11 cellular contexts compared by ENCODE assay signal in genomic region chr12:8629486-8630033, GRCh38. TPM values are rescaled to one million over a fixed set of nuclear protein-coding genes. Genes with fewer than 3 reads are reported as not detected.
A peak's percentile ranks its signal among the peaks of the same experiment; 100 is the strongest.
DNase-seq lines count a peak whose midpoint lies in the region; ATAC-seq and TF ChIP-seq lines count a peak whose summit lies in the region.
"Had no signal": no experiment of that assay in that cellular context is flagged by ENCODE, and none has a peak within 500 bp of the region (broad histone marks: within the 10 kb centered on the region; RNA-seq: fewer than 3 reads in every experiment).

No MANE protein-coding gene starts in this region.

- H2AFZ ChIP-seq in OCI-LY7 (ENCODE audit: low read length) (peak overlapping the region; percentile 97), PC-3 (ENCODE audit: low read length) (no peak overlapping the region)

- no peaks in the 10 kb centered on the region for H3K9me3 Mint-ChIP-seq in activated T-cell treated with anti-CD3 and anti-CD28 coated beads, Interleukin-2, amount 50 U/mL, for 24 hours

- H3K27me3 ChIP-seq in PC-3 (ENCODE audit: low read length), result peaks cover 2% of the 10 kb centered on the region; the same call in 1 of the 2 replicates

- POLR2A ChIA-PET in OCI-LY7 (lab: Charles Lee) (interaction anchor here (0.9 to 6.3 kb wide), 8 partner anchors 11 to 63 kb away, joined by 3 to 58 read pairs (median 6); partner anchors contain the start of gene AICDA), PC-3 (lab: Charles Lee; ENCODE audit: unreplicated experiment) (no interaction called here)

- H3K36me3 ChIP-seq in OCI-LY7 (ENCODE audit: insufficient read depth, low read length) (no peaks in the 10 kb centered on the region), PC-3 (ENCODE audit: low read depth, low read length) (no peaks in the 10 kb centered on the region)

- peak; percentile 47 for DNase-seq in OCI-LY7 (ENCODE audit: low spot score)
- DNase-seq in stimulated activated naive CD8-positive, alpha-beta T cell treated with anti-CD3 and anti-CD28 coated beads, Interleukin-15, Interleukin-2, amounts not matched to agents 100 U/mL and 50 U/mL, for 24 hours, result no peak
- DNase-seq in PC-3, result no peak
- no peak for DNase-seq in activated CD8-positive, alpha-beta memory T cell treated with anti-CD3 and anti-CD28 coated beads, Interleukin-2, amount 50 U/mL, for 48 hours
- no peak for DNase-seq in activated T-cell treated with anti-CD3 and anti-CD28 coated beads, Interleukin-2, amount 50 U/mL, for 24 hours
- DNase-seq in NCI-H1048 (lab: John Stamatoyannopoulos, UW), result no peak
- DNase-seq: activated CD4-positive, alpha-beta T cell treated with anti-CD3 and anti-CD28 coated beads, Interleukin-2, amount 50 U/mL, for 1 hour; IMR-90; small intestine had no signal

- H3F3A ChIP-seq in PC-3 (ENCODE audit: low read length, unreplicated experiment), result no peaks in the 10 kb centered on the region

- peak overlapping the region; percentile 55 for H3K4me2 ChIP-seq in OCI-LY7 (ENCODE audit: low read length)
- no peak overlapping the region for H3K4me2 ChIP-seq in PC-3 (ENCODE audit: low read length)

- H3K4me1 ChIP-seq in OCI-LY7 (ENCODE audit: insufficient read depth, low read length, poor library complexity, severe bottlenecking), result peaks cover 17% of the 10 kb centered on the region
- no peaks in the 10 kb centered on the region for H3K4me1 ChIP-seq in PC-3 (ENCODE audit: insufficient read depth, low read length)

- no peak overlapping the region for H3K27ac Mint-ChIP-seq in activated T-cell treated with anti-CD3 and anti-CD28 coated beads, Interleukin-2, amount 50 U/mL, for 24 hours

- BruUV-seq in OCI-LY7 (replicated peaks; lab: Mats Ljungman, UMichigan) (no TSS peak), PC-3 (replicated peaks; lab: Mats Ljungman, UMichigan) (no TSS peak)

- H3K9me3 ChIP-seq in OCI-LY7 (ENCODE audit: low read length) (peaks cover 4% of the 10 kb centered on the region; the same call in 1 of the 2 replicates), PC-3 (ENCODE audit: low read length) (no peaks in the 10 kb centered on the region)

- intact Hi-C loops in OCI-LY7 (cut with micrococcal nuclease; ENCODE audit: unreplicated experiment), result no loop called here
- intact Hi-C loops in PC-3 (cut with micrococcal nuclease), result no loop called here

- ATAC-seq in GM18909 (IDR thresholded peaks at IDR 0.05; ENCODE audit: poor library complexity, unreplicated experiment) (peak; percentile 96), HG02759 (IDR thresholded peaks at IDR 0.05; ENCODE audit: unreplicated experiment) (peak; percentile 94), PC-3 (no peak)
- peak; percentile 32 for ATAC-seq in stimulated activated naive CD8-positive, alpha-beta T cell treated with anti-CD3 and anti-CD28 coated beads, Interleukin-15, Interleukin-2, amounts not matched to agents 100 U/mL and 50 U/mL, for 24 hours

- no peaks in the 10 kb centered on the region for H4K20me1 ChIP-seq in OCI-LY7 (ENCODE audit: insufficient read depth, low read length)
- no peaks in the 10 kb centered on the region for H4K20me1 ChIP-seq in PC-3 (ENCODE audit: low read length)

- TF ChIP-seq CTCF in OCI-LY7 (conservative IDR thresholded peaks at IDR 0.05; ENCODE audit: low read length) (no peak), PC-3 (conservative IDR thresholded peaks at IDR 0.05; ENCODE audit: low read depth, low read length) (no peak)

- H3K79me2 ChIP-seq in OCI-LY7 (ENCODE audit: insufficient read depth, low read depth, low read length), result no peaks in the 10 kb centered on the region
- no peaks in the 10 kb centered on the region for H3K79me2 ChIP-seq in PC-3 (ENCODE audit: low read length)

- H3K9ac ChIP-seq in PC-3 (ENCODE audit: low read length), result no peak overlapping the region

- CTCF ChIA-PET in OCI-LY7 (lab: Charles Lee; ENCODE audit: unreplicated experiment) (interaction anchor here (1.0 to 2.3 kb wide), 2 partner anchors 17 to 52 kb away, joined by 3 to 10 read pairs; partner anchors contain the start of gene AICDA), PC-3 (lab: Charles Lee) (no interaction called here)

- H3K4me3 ChIP-seq in OCI-LY7 (ENCODE audit: low read depth, low read length, poor library complexity, severe bottlenecking) (peak overlapping the region; percentile 0), PC-3 (ENCODE audit: low read length) (no peak overlapping the region)

- peaks cover 6% of the 10 kb centered on the region for H3K27me3 Mint-ChIP-seq in activated T-cell treated with anti-CD3 and anti-CD28 coated beads, Interleukin-2, amount 50 U/mL, for 24 hours

- H3K9me2 ChIP-seq in OCI-LY7 (ENCODE audit: insufficient read depth, low read length), result no peaks in the 10 kb centered on the region
- H3K9me2 ChIP-seq in PC-3 (replicated peaks; ENCODE audit: low read length), result no peaks in the 10 kb centered on the region

- H3K27ac ChIP-seq in OCI-LY7 (ENCODE audit: low read depth, low read length, poor library complexity, severe bottlenecking) (peak overlapping the region; percentile 40), PC-3 (ENCODE audit: low read length) (no peak overlapping the region)

- no peaks in the 10 kb centered on the region for H3K36me3 Mint-ChIP-seq in activated T-cell treated with anti-CD3 and anti-CD28 coated beads, Interleukin-2, amount 50 U/mL, for 24 hours (ENCODE audit: low read depth)

- no peak overlapping the region for H3K4me3 Mint-ChIP-seq in activated T-cell treated with anti-CD3 and anti-CD28 coated beads, Interleukin-2, amount 50 U/mL, for 24 hours

- H3K4me1 Mint-ChIP-seq in activated T-cell treated with anti-CD3 and anti-CD28 coated beads, Interleukin-2, amount 50 U/mL, for 24 hours (ENCODE audit: low read depth), result peaks cover 5% of the 10 kb centered on the region

RNA-seq across cellular contexts. Expression of gene AICDA, which starts 16.9 kb away (rescaled TPM):
- 30.0 and 32.4 TPM in 2 replicates for total RNA-seq in OCI-LY7 (2014; rRNA removed; shearing (Covaris generic))
- total RNA-seq in OCI-LY7 (2022) (38.5 and 55.9 TPM in 2 replicates), PC-3 (2014; rRNA removed) (not detected in 2 replicates)
- total RNA-seq: IMR-90 had no signal

RNA-seq across cellular contexts. Expression of gene MFAP5, which starts 33.1 kb away (rescaled TPM):
- total RNA-seq in OCI-LY7 (2014; rRNA removed; shearing (Covaris generic)), result not detected in 2 replicates
- total RNA-seq in OCI-LY7 (2022), result not detected in 2 replicates
- not detected in 2 replicates for total RNA-seq in PC-3 (2014; rRNA removed)

Comparison
In these comparisons a context has a peak if more than half of its experiments do, and no peak if none do; other contexts are left out.
1. RNA of gene AICDA, which starts 16.9 kb away (total RNA-seq): 30.0 to 55.9 TPM in OCI-LY7; not detected in PC-3; every median in the first group is over 10 times any median in the second.